Comparison of ENCODE assay signal across 16 cellular contexts in the genomic region with DNA sequence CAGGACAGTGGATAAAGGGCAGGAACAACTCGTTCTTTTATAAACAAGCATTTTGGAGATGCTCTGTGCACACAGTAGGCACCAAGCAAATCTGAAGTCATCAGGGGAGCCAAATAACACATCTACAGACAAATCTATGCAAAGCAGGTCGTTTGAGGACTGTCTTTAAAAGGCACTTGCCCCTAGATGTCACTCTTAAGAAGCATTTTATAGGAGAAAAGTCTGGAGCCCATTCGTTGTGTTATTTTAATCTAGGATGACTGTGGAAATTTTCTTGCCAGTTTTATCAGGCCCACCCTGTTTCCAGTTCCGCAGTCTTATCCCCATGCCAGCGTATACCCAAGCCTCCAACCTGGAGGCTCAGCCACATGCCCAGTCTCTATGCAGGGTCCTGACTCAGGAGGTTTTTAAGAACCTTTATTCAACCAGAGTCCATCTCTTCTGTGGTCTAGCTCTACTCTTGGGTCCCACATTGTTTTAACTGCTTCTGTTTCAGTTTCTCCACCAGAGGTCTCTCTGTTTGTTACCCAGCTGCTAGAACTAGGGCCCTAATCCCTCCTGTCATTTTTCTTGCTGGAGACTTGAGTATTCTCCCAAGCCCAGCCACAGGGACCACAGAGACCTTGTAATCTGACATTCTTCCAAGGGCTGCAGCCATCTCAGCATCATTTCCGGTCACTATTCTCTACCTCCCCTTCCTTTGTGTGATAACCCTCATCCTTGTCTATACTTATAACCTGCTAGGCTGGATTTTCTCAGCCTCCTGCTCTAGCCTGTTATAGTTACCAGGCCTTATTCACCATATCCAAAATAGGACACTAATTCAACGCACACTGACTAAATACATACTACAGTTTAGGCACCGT. TPM values are rescaled to one million over a fixed set of nuclear protein-coding genes. Genes with fewer than 3 reads are reported as not detected.
DNase-seq lines count a peak whose midpoint lies in the region; ATAC-seq, FAIRE-seq and TF ChIP-seq lines count a peak whose summit lies in the region.
"Had no signal": no experiment of that assay in that cellular context is flagged by ENCODE, and none has a peak within 500 bp of the region (broad histone marks: within the 10 kb centered on the region; RNA-seq: fewer than 3 reads in every experiment).

No MANE protein-coding gene starts in this region.

- no peak overlapping the region for H3K23ac ChIP-seq in H9 (ENCODE audit: insufficient read length, low read depth, low read length)

- H3K56ac ChIP-seq in H9 (ENCODE audit: insufficient read length, low read depth, low read length), result no peak overlapping the region

- no peaks in the 10 kb centered on the region for H3K79me1 ChIP-seq in H9 (ENCODE audit: insufficient read depth, low read depth, low read length, poor library complexity, severe bottlenecking)

- H3K23me2 ChIP-seq in H9 (ENCODE audit: insufficient read length, low read depth, low read length, poor library complexity, severe bottlenecking), result no peaks in the 10 kb centered on the region

- H3K36me3 Mint-ChIP-seq in H9 (ENCODE audit: insufficient read depth in 1 of 3, low read depth in 3 of 3), result no peaks in the 10 kb centered on the region

- no peak overlapping the region for H2BK12ac ChIP-seq in H9 (ENCODE audit: insufficient read length, low read depth, low read length)

- no peak overlapping the region for H2AFZ ChIP-seq in H9 (ENCODE audit: low read length)

- no peak overlapping the region for H2BK120ac ChIP-seq in H9 (ENCODE audit: low read depth, low read length, poor library complexity, severe bottlenecking)

- no peak overlapping the region for H4K8ac ChIP-seq in H9 (replicated peaks; ENCODE audit: insufficient read length, low read depth, low read length)

- H4K91ac ChIP-seq in H9 (ENCODE audit: insufficient read length, low read depth, low read length), result no peak overlapping the region

- no peak overlapping the region for H3K4me2 ChIP-seq in H9 (ENCODE audit: insufficient read depth, insufficient read length, low read length)

- no peak overlapping the region for H2AK5ac ChIP-seq in H9 (ENCODE audit: insufficient read length, low read length)

- H3K14ac ChIP-seq in H9 (ENCODE audit: insufficient read depth, low read length), result no peak overlapping the region

- H3K27ac Mint-ChIP-seq in H9, result no peak overlapping the region; a peak in 1 of 7 replicates
- H3K27ac Mint-ChIP-seq: activated naive CD8-positive, alpha-beta T cell had no signal

- TF ChIP-seq CTCF in D721Med (IDR thresholded peaks at IDR 0.05; ENCODE audit: insufficient read depth, missing control alignments) (peak; percentile 1), H9 (conservative IDR thresholded peaks at IDR 0.05) (peak; percentile 56; the same call in 2 of the 3 replicates)

- no peak overlapping the region for H4K5ac ChIP-seq in H9 (ENCODE audit: insufficient read length, low read depth, low read length)

- H3K4me3 Mint-ChIP-seq in H9, result no peak overlapping the region
- H3K4me3 Mint-ChIP-seq: activated naive CD8-positive, alpha-beta T cell had no signal

- H3T11ph ChIP-seq in H9 (ENCODE audit: low read length), result no peak overlapping the region

- no peaks in the 10 kb centered on the region; the same call in 1 of the 2 replicates for H3K4me1 ChIP-seq in H9 (ENCODE audit: insufficient read depth, low read length)

- H2BK15ac ChIP-seq in H9 (ENCODE audit: low read depth, low read length), result no peak overlapping the region

- no peak overlapping the region for H3K18ac ChIP-seq in H9 (ENCODE audit: insufficient read length, low read depth, low read length)

- no peak for FAIRE-seq in D721Med (lab: Jason Lieb, UNC)
- FAIRE-seq: keratinocyte had no signal

- H3K79me2 ChIP-seq in H9 (ENCODE audit: insufficient read depth, low read length), result no peaks in the 10 kb centered on the region

- ATAC-seq in GM21825 (IDR thresholded peaks at IDR 0.05; ENCODE audit: unreplicated experiment), result no peak
- ATAC-seq: Right ventricle myocardium inferior had no signal

- no peaks in the 10 kb centered on the region for H3K9me3 Mint-ChIP-seq in H9

- no peaks in the 10 kb centered on the region for H4K20me1 ChIP-seq in H9 (ENCODE audit: control insufficient read depth, insufficient read depth, insufficient read length)

- no peak overlapping the region for H2BK5ac ChIP-seq in H9 (ENCODE audit: insufficient read length, low read length)

- no peak overlapping the region for H3K4ac ChIP-seq in H9 (ENCODE audit: low read depth, low read length)

- no peaks in the 10 kb centered on the region for H3K9me3 ChIP-seq in H9 (ENCODE audit: control insufficient read depth, low read depth, low read length)

- no peak overlapping the region for H3K27ac ChIP-seq in H9 (ENCODE audit: insufficient read length, low read depth, low read length)

- peaks cover 5 to 11% of the 10 kb centered on the region in 2 experiments; a peak in 3 of 4 replicates for H3K4me1 Mint-ChIP-seq in H9

- H3K27me3 ChIP-seq in H9 (ENCODE audit: insufficient read depth, low read length), result no peaks in the 10 kb centered on the region

- no peak overlapping the region for H3K9ac ChIP-seq in H9 (ENCODE audit: extremely low read depth, insufficient read length, low read length)

- DNase-seq in D721Med (ENCODE audit: insufficient read length, low spot score), result no peak
- peak; percentile 33 for DNase-seq in H9
- peak; percentile 28 for DNase-seq in OCI-M1 (lab: John Stamatoyannopoulos, UW)
- peak; percentile 16 for DNase-seq in iPS DF 4.7 (ENCODE audit: extremely low read depth, low spot score)
- DNase-seq in kidney tubule cell (ENCODE audit: low spot score), result no peak
- DNase-seq in T-helper 1 cell, result no peak
- no peak for DNase-seq in SIG-M5 (lab: John Stamatoyannopoulos, UW)
- DNase-seq: activated CD4-positive, alpha-beta T cell treated with anti-CD3 and anti-CD28 coated beads, Interleukin-2, amount 50 U/mL, for 4 hours; Calu3; HCEC 1CT; stimulated activated CD4-positive, alpha-beta T cell treated with anti-CD3 and anti-CD28 coated beads, Interleukin-2, amount 100 ng/mL, for 48 hours had no signal

- H2BK20ac ChIP-seq in H9 (ENCODE audit: low read depth, low read length, poor library complexity, severe bottlenecking), result no peak overlapping the region

- WGBS in H9 (ENCODE audit: extremely low coverage, insufficient read length, low lambda C conversion rate), result no CpG with 5 or more reads among the region's 8 CpGs

- H3K27me3 Mint-ChIP-seq in H9 (ENCODE audit: low read depth), result no peaks in the 10 kb centered on the region
- H3K27me3 Mint-ChIP-seq: activated naive CD8-positive, alpha-beta T cell had no signal

RNA-seq across cellular contexts. Expression of a gene that starts 26.7 kb away (rescaled TPM):
- not detected in 2 replicates for total RNA-seq in H9 (2021)
- total RNA-seq: Calu3, osteoblast had no signal

Comparison
In these comparisons a context has a peak if more than half of its experiments do, and no peak if none do; other contexts are left out.
1. DNase-seq: peak in H9 (single experiment), OCI-M1 (single experiment) and iPS DF 4.7 (single experiment); none in D721Med (single experiment), kidney tubule cell (single experiment), T-helper 1 cell (0 of 5) and SIG-M5 (single experiment).